23 cellular contexts compared by ENCODE assay signal in the genomic region with DNA sequence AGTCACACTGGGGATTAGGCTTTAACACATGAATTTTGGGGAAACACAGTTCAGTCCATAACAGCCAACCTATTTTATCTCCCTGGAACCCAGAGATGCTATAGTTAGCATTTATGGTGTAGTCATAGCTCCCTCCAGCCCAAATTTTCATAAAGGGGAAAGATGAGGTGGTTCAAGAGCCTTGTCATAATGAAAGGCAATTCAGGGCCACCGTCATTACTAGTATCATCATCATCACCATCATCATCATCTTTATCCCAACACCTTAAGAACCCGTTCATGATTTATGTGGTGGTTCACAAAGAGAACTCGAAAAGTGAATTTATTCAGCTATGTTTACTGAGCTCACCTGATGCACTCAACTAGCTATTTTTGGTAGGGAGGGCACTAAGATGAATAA. TPM values are rescaled to one million over a fixed set of nuclear protein-coding genes. Genes with fewer than 3 reads are reported as not detected.
DNase-seq lines count a peak whose midpoint lies in the region; ATAC-seq, FAIRE-seq and TF ChIP-seq lines count a peak whose summit lies in the region.
"Had no signal": no experiment of that assay in that cellular context is flagged by ENCODE, and none has a peak within 500 bp of the region (broad histone marks: within the 10 kb centered on the region; RNA-seq: fewer than 3 reads in every experiment).

No MANE protein-coding gene starts in this region.

- H3K79me2 ChIP-seq in DOHH2 (ENCODE audit: control insufficient read depth, low read length), result peaks cover 4% of the 10 kb centered on the region; the same call in 1 of the 2 replicates

- TF ChIP-seq CTCF in DOHH2 (IDR thresholded peaks at IDR 0.05; ENCODE audit: low read depth, low read length, poor library complexity, severe bottlenecking) (no peak), pancreas (IDR thresholded peaks at IDR 0.05) (no peak)

- no peak for DNase-seq in activated CD4-positive, alpha-beta memory T cell treated with anti-CD3 and anti-CD28 coated beads for 36 hours
- DNase-seq in activated CD4-positive, alpha-beta memory T cell treated with anti-CD3 and anti-CD28 coated beads, Interleukin-2, amount 10 ng/mL, durations not matched to agents 7 days and 5 days, result no peak
- DNase-seq in ACHN (no peak), pancreas (no peak)
- DNase-seq: 8988T; Caco-2; CD4-positive, CD25-positive, alpha-beta regulatory T cell; CD8-positive, alpha-beta T cell; DMS153; DND-41; EL; GDM1; H9; HFFc6 had no signal

- CTCF ChIA-PET in activated CD4-positive, alpha-beta memory T cell treated with anti-CD3 and anti-CD28 coated beads for 36 hours (lab: Charles Lee), result interaction anchor here (1.0 kb wide), 1 partner anchor 32 kb away, joined by 5 read pairs; no protein-coding TSS in a partner anchor
- CTCF ChIA-PET in activated CD4-positive, alpha-beta memory T cell treated with anti-CD3 and anti-CD28 coated beads, Interleukin-2, amount 10 ng/mL, durations not matched to agents 7 days and 5 days (lab: Charles Lee), result interaction anchor here (1.1 to 1.2 kb wide), 2 partner anchors 14 to 83 kb away, joined by 3 read pairs; no protein-coding TSS in a partner anchor

- H3K27ac ChIP-seq in DOHH2 (ENCODE audit: low read depth, low read length), result peak overlapping the region; percentile 70; the same call in 1 of the 2 replicates
- H3K27ac ChIP-seq in pancreas, result no peak overlapping the region
- H3K27ac ChIP-seq: A549, BLaER1, C4-2B had no signal

- H3K9me3 ChIP-seq in DOHH2 (ENCODE audit: control insufficient read depth, insufficient read depth, low read length) (peaks cover 4% of the 10 kb centered on the region; the same call in 1 of the 2 replicates), pancreas (no peaks in the 10 kb centered on the region)
- H3K9me3 ChIP-seq: A549, Caco-2 had no signal

- H3F3A ChIP-seq in DOHH2 (ENCODE audit: control insufficient read depth, insufficient read depth), result peaks cover 30% of the 10 kb centered on the region

- H3K9me2 ChIP-seq in DOHH2 (replicated peaks; ENCODE audit: control insufficient read depth, low read length), result no peaks in the 10 kb centered on the region

- H3K27me3 ChIP-seq in DOHH2 (ENCODE audit: control insufficient read depth, low read length) (no peaks in the 10 kb centered on the region), pancreas (no peaks in the 10 kb centered on the region)

- peak; percentile 54 for ATAC-seq in activated T-helper 17 cell treated with anti-CD3 and anti-CD28 coated beads, Interleukin-2, amount 50 U/mL, for 72 hours (replicated peaks)
- ATAC-seq in pancreas, result no peak
- ATAC-seq: A549; CD8-positive, alpha-beta T cell; GM23338; HCT116 had no signal

- H3K4me3 Mint-ChIP-seq in activated CD4-positive, alpha-beta memory T cell treated with anti-CD3 and anti-CD28 coated beads for 36 hours, result no peak overlapping the region
- no peak overlapping the region for H3K4me3 Mint-ChIP-seq in activated CD4-positive, alpha-beta memory T cell treated with anti-CD3 and anti-CD28 coated beads, Interleukin-2, amount 10 ng/mL, durations not matched to agents 7 days and 5 days
- H3K4me3 Mint-ChIP-seq in activated T-helper 17 cell treated with anti-CD3 and anti-CD28 coated beads, Interleukin-2, amount 50 U/mL, for 72 hours, result peak overlapping the region; percentile 47
- H3K4me3 Mint-ChIP-seq: CD4-positive, CD25-positive, alpha-beta regulatory T cell; CD8-positive, alpha-beta T cell; GM23338; H9; HFFc6 had no signal

- H3K36me3 ChIP-seq in DOHH2 (ENCODE audit: control insufficient read depth, low read length), result peaks cover 3% of the 10 kb centered on the region; the same call in 1 of the 2 replicates
- H3K36me3 ChIP-seq in pancreas, result no peaks in the 10 kb centered on the region

- in situ Hi-C loops in ACHN (cut with HindIII; ENCODE audit: low pct_ligation_motif_present, low pct_unique_long_range_greater_than_20kb, low sequenced_read_pairs), result no loop called here

- peak overlapping the region; percentile 28 for H3K27ac Mint-ChIP-seq in activated CD4-positive, alpha-beta memory T cell treated with anti-CD3 and anti-CD28 coated beads for 36 hours
- H3K27ac Mint-ChIP-seq in activated CD4-positive, alpha-beta memory T cell treated with anti-CD3 and anti-CD28 coated beads, Interleukin-2, amount 10 ng/mL, durations not matched to agents 7 days and 5 days, result no peak overlapping the region
- peak overlapping the region; percentile 95 for H3K27ac Mint-ChIP-seq in activated T-helper 17 cell treated with anti-CD3 and anti-CD28 coated beads, Interleukin-2, amount 50 U/mL, for 72 hours
- H3K27ac Mint-ChIP-seq: CD4-positive, CD25-positive, alpha-beta regulatory T cell; CD8-positive, alpha-beta T cell; GM23338; H9; HFFc6 had no signal

- H3K4me2 ChIP-seq in DOHH2 (ENCODE audit: low read length), result no peak overlapping the region
- H3K4me2 ChIP-seq: A549, BLaER1, GM23338 had no signal

- H3K4me1 ChIP-seq in DOHH2 (ENCODE audit: control insufficient read depth, low read length), result peaks cover 80% of the 10 kb centered on the region
- no peaks in the 10 kb centered on the region for H3K4me1 ChIP-seq in pancreas
- H3K4me1 ChIP-seq: A549, Caco-2 had no signal

- intact Hi-C loops in activated CD4-positive, alpha-beta memory T cell treated with anti-CD3 and anti-CD28 coated beads for 36 hours (cut with micrococcal nuclease), result loop anchor here (5.0 kb wide), 1 partner anchor 341 kb away; no protein-coding TSS in a partner anchor
- intact Hi-C loops in pancreas (cut with DNase I), result no loop called here

- peaks cover 55% of the 10 kb centered on the region for H3K4me1 Mint-ChIP-seq in activated CD4-positive, alpha-beta memory T cell treated with anti-CD3 and anti-CD28 coated beads for 36 hours (ENCODE audit: low read depth)
- peaks cover 22% of the 10 kb centered on the region for H3K4me1 Mint-ChIP-seq in activated CD4-positive, alpha-beta memory T cell treated with anti-CD3 and anti-CD28 coated beads, Interleukin-2, amount 10 ng/mL, durations not matched to agents 7 days and 5 days
- peaks cover 46% of the 10 kb centered on the region for H3K4me1 Mint-ChIP-seq in activated T-helper 17 cell treated with anti-CD3 and anti-CD28 coated beads, Interleukin-2, amount 50 U/mL, for 72 hours

- peaks cover 38% of the 10 kb centered on the region for H3K9me3 Mint-ChIP-seq in activated CD4-positive, alpha-beta memory T cell treated with anti-CD3 and anti-CD28 coated beads for 36 hours
- H3K9me3 Mint-ChIP-seq in activated CD4-positive, alpha-beta memory T cell treated with anti-CD3 and anti-CD28 coated beads, Interleukin-2, amount 10 ng/mL, durations not matched to agents 7 days and 5 days, result peaks cover 25% of the 10 kb centered on the region
- no peaks in the 10 kb centered on the region for H3K9me3 Mint-ChIP-seq in activated T-helper 17 cell treated with anti-CD3 and anti-CD28 coated beads, Interleukin-2, amount 50 U/mL, for 72 hours
- H3K9me3 Mint-ChIP-seq: CD8-positive, alpha-beta T cell; HFFc6 had no signal

- H3K4me3 ChIP-seq in DOHH2 (ENCODE audit: low read length) (no peak overlapping the region), pancreas (no peak overlapping the region)
- H3K4me3 ChIP-seq: A549, BLaER1, GM23338 had no signal

- H3K36me3 Mint-ChIP-seq in activated CD4-positive, alpha-beta memory T cell treated with anti-CD3 and anti-CD28 coated beads for 36 hours, result peaks cover 35% of the 10 kb centered on the region
- peaks cover 32% of the 10 kb centered on the region for H3K36me3 Mint-ChIP-seq in activated CD4-positive, alpha-beta memory T cell treated with anti-CD3 and anti-CD28 coated beads, Interleukin-2, amount 10 ng/mL, durations not matched to agents 7 days and 5 days (ENCODE audit: low read depth)
- H3K36me3 Mint-ChIP-seq in activated T-helper 17 cell treated with anti-CD3 and anti-CD28 coated beads, Interleukin-2, amount 50 U/mL, for 72 hours (ENCODE audit: low read depth), result peaks cover 20% of the 10 kb centered on the region

- no peaks in the 10 kb centered on the region for H4K20me1 ChIP-seq in DOHH2 (ENCODE audit: control insufficient read depth, insufficient read depth, low read depth, low read length)

- POLR2A ChIA-PET in activated CD4-positive, alpha-beta memory T cell treated with anti-CD3 and anti-CD28 coated beads for 36 hours (lab: Charles Lee), result interaction anchor here (0.6 to 1.9 kb wide), 2 partner anchors 41 to 402 kb away, joined by 3 to 5 read pairs; partner anchors contain the start of gene USP18
- POLR2A ChIA-PET in activated CD4-positive, alpha-beta memory T cell treated with anti-CD3 and anti-CD28 coated beads, Interleukin-2, amount 10 ng/mL, durations not matched to agents 7 days and 5 days (lab: Charles Lee), result no interaction called here

- peaks cover 22% of the 10 kb centered on the region for H3K27me3 Mint-ChIP-seq in activated CD4-positive, alpha-beta memory T cell treated with anti-CD3 and anti-CD28 coated beads for 36 hours
- peaks cover 38% of the 10 kb centered on the region for H3K27me3 Mint-ChIP-seq in activated CD4-positive, alpha-beta memory T cell treated with anti-CD3 and anti-CD28 coated beads, Interleukin-2, amount 10 ng/mL, durations not matched to agents 7 days and 5 days
- peaks cover 9% of the 10 kb centered on the region for H3K27me3 Mint-ChIP-seq in activated T-helper 17 cell treated with anti-CD3 and anti-CD28 coated beads, Interleukin-2, amount 50 U/mL, for 72 hours

- WGBS in pancreas, 2 donors, result 83 to 87% methylated on average over 3 of the region's 3 CpGs

- FAIRE-seq in pancreas (lab: Jason Lieb, UNC), result no peak
- FAIRE-seq: A549, GM12891, GM18507 had no signal

RNA-seq across cellular contexts. Expression of gene TUBA8, which starts 2.4 kb away (rescaled TPM):
- 1 to 10 TPM; 3.3 to 4.3 TPM for total RNA-seq in activated CD4-positive, alpha-beta memory T cell treated with anti-CD3 and anti-CD28 coated beads for 36 hours
- total RNA-seq in activated CD4-positive, alpha-beta memory T cell treated with anti-CD3 and anti-CD28 coated beads, Interleukin-2, amount 10 ng/mL, durations not matched to agents 7 days and 5 days, result 1 to 10 TPM in 1 of 2 experiments, under 1 TPM in 1; 0.88 to 1.4 TPM
- 1 to 10 TPM; 4.7 to 6.6 TPM for total RNA-seq in activated T-helper 17 cell treated with anti-CD3 and anti-CD28 coated beads, Interleukin-2, amount 50 U/mL, for 72 hours
- total RNA-seq in pancreas, result 1 to 10 TPM; 1.5 to 2.8 (median 1.8) TPM
- polyA plus RNA-seq in pancreas, result 1 to 10 TPM; 3.5 to 5.4 TPM

RNA-seq across cellular contexts. Expression of gene PEX26, which starts 30.4 kb away (rescaled TPM):
- total RNA-seq in activated CD4-positive, alpha-beta memory T cell treated with anti-CD3 and anti-CD28 coated beads for 36 hours, result 10 to 100 TPM; 56.3 to 56.8 TPM
- total RNA-seq in activated CD4-positive, alpha-beta memory T cell treated with anti-CD3 and anti-CD28 coated beads, Interleukin-2, amount 10 ng/mL, durations not matched to agents 7 days and 5 days, result 10 to 100 TPM; 35.5 to 35.9 TPM
- 10 to 100 TPM; 53.4 to 70.5 TPM for total RNA-seq in activated T-helper 17 cell treated with anti-CD3 and anti-CD28 coated beads, Interleukin-2, amount 50 U/mL, for 72 hours
- total RNA-seq in pancreas, result 10 to 100 TPM; 11.0 to 26.5 (median 14.8) TPM
- 10 to 100 TPM in 1 of 2 donors, 1 to 10 TPM in 1; 9.3 to 13.3 TPM for polyA plus RNA-seq in pancreas

RNA-seq across cellular contexts. Expression of gene USP18, which starts 41.8 kb away (rescaled TPM):
- 10 to 100 TPM; 13.5 to 13.6 TPM for total RNA-seq in activated CD4-positive, alpha-beta memory T cell treated with anti-CD3 and anti-CD28 coated beads for 36 hours
- 10 to 100 TPM; 74.6 to 75.1 TPM for total RNA-seq in activated CD4-positive, alpha-beta memory T cell treated with anti-CD3 and anti-CD28 coated beads, Interleukin-2, amount 10 ng/mL, durations not matched to agents 7 days and 5 days
- 1 to 10 TPM; 1.9 to 2.5 TPM for total RNA-seq in activated T-helper 17 cell treated with anti-CD3 and anti-CD28 coated beads, Interleukin-2, amount 50 U/mL, for 72 hours
- 1 to 10 TPM; 1.1 to 2.9 (median 2.1) TPM for total RNA-seq in pancreas
- polyA plus RNA-seq in pancreas, result 1 to 10 TPM; 3.4 to 7.7 TPM

Comparison
In these comparisons a context has a peak if more than half of its experiments do, and no peak if none do; other contexts are left out.
1. RNA of gene USP18, which starts 41.8 kb away (total RNA-seq): 74.6 to 75.1 TPM in activated CD4-positive, alpha-beta memory T cell treated with anti-CD3 and anti-CD28 coated beads, Interleukin-2, amount 10 ng/mL, durations not matched to agents 7 days and 5 days; 13.5 to 13.6 TPM in activated CD4-positive, alpha-beta memory T cell treated with anti-CD3 and anti-CD28 coated beads for 36 hours, 1.9 to 2.5 TPM in activated T-helper 17 cell treated with anti-CD3 and anti-CD28 coated beads, Interleukin-2, amount 50 U/mL, for 72 hours and 1.1 to 2.9 TPM in pancreas; every median in the first group is over 4 times any median in the second.